In the genomic region with DNA sequence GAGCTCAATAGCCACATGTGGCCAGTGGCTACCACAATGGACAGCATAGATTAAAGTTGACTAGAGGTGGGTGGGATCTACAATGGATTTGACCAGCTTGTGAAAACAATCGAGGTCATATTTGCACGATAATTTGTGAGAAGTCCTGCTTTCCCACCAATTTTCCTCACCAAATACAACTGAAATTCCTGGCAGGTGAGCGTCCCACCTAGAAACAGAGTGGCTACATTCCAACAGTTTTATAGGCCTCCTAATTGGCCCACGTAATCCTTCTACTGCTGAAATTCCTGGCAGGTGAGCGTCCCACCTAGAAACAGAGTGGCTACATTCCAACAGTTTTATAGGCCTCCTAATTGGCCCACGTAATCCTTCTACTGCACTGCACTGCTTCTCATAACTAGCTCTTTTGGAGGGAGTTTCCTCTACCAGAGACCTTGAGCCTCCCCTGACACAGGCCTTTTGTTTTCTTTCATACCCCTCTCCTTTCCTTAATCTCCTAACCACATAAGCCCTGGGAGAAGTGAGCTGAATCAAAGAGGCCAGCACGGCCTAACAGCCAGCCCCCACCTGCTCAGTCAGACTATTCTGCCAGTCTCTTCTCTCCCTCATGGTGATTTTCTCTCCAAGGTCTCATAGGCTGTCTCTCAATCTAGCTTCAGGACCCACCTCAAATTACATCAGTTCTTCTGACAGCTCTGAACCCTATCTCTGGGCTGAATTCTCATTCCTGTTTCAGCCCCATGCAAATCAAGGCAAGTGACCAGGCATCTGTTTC, we compare ENCODE assay signal across 8 cellular contexts.
DNase-seq lines count a peak whose midpoint lies in the region; ATAC-seq lines count a peak whose summit lies in the region.

No MANE protein-coding gene starts in this region.

- peak; percentile 72 for DNase-seq in ELF-1 (ENCODE audit: low read depth, low spot score)
- peak; percentile 68 for DNase-seq in epithelial cell of prostate (ENCODE audit: low read depth, low spot score)
- DNase-seq in activated CD4-positive, alpha-beta memory T cell treated with anti-CD3 and anti-CD28 coated beads for 36 hours = no peak
- no peak for DNase-seq in activated naive CD4-positive, alpha-beta T cell treated with Interleukin-2 at 50 U/mL for 16 hours

- CTCF ChIA-PET in activated CD4-positive, alpha-beta memory T cell treated with anti-CD3 and anti-CD28 coated beads for 36 hours (lab: Charles Lee) = interaction anchor here (1.0 to 2.0 kb wide), 2 partner anchors 9 to 23 kb away, joined by 4 to 13 read pairs; no protein-coding TSS in a partner anchor

- H3K36me3 Mint-ChIP-seq in activated CD4-positive, alpha-beta memory T cell treated with anti-CD3 and anti-CD28 coated beads for 36 hours = no peaks in the 10 kb centered on the region
- H3K36me3 Mint-ChIP-seq in activated T-helper 17 cell treated with anti-CD3 and anti-CD28 coated beads, Interleukin-2, amount 50 U/mL, for 72 hours (ENCODE audit: low read depth) = no peaks in the 10 kb centered on the region

- H3K27ac ChIP-seq in epithelial cell of prostate = peak overlapping the region; percentile 85

- H3K9me3 Mint-ChIP-seq in activated CD4-positive, alpha-beta memory T cell treated with anti-CD3 and anti-CD28 coated beads for 36 hours = peaks cover 4% of the 10 kb centered on the region
- H3K9me3 Mint-ChIP-seq in activated T-helper 17 cell treated with anti-CD3 and anti-CD28 coated beads, Interleukin-2, amount 50 U/mL, for 72 hours = no peaks in the 10 kb centered on the region

- intact Hi-C loops in activated CD4-positive, alpha-beta memory T cell treated with anti-CD3 and anti-CD28 coated beads for 36 hours (cut with micrococcal nuclease) = loop anchor here (5.0 kb wide), 1 partner anchor 182 kb away; a partner anchor contains a TSS

- H3K27ac Mint-ChIP-seq in activated CD4-positive, alpha-beta memory T cell treated with anti-CD3 and anti-CD28 coated beads for 36 hours = no peak overlapping the region
- no peak overlapping the region for H3K27ac Mint-ChIP-seq in activated T-helper 17 cell treated with anti-CD3 and anti-CD28 coated beads, Interleukin-2, amount 50 U/mL, for 72 hours

- POLR2A ChIA-PET in activated CD4-positive, alpha-beta memory T cell treated with anti-CD3 and anti-CD28 coated beads for 36 hours (lab: Charles Lee) = no interaction called here

- H3K4me3 Mint-ChIP-seq in activated CD4-positive, alpha-beta memory T cell treated with anti-CD3 and anti-CD28 coated beads for 36 hours = no peak overlapping the region
- H3K4me3 Mint-ChIP-seq in activated T-helper 17 cell treated with anti-CD3 and anti-CD28 coated beads, Interleukin-2, amount 50 U/mL, for 72 hours = no peak overlapping the region

- H3K27me3 Mint-ChIP-seq in activated CD4-positive, alpha-beta memory T cell treated with anti-CD3 and anti-CD28 coated beads for 36 hours = no peaks in the 10 kb centered on the region
- no peaks in the 10 kb centered on the region for H3K27me3 Mint-ChIP-seq in activated T-helper 17 cell treated with anti-CD3 and anti-CD28 coated beads, Interleukin-2, amount 50 U/mL, for 72 hours

- H3K4me1 Mint-ChIP-seq in activated CD4-positive, alpha-beta memory T cell treated with anti-CD3 and anti-CD28 coated beads for 36 hours (ENCODE audit: low read depth) = peaks cover 28% of the 10 kb centered on the region
- H3K4me1 Mint-ChIP-seq in activated T-helper 17 cell treated with anti-CD3 and anti-CD28 coated beads, Interleukin-2, amount 50 U/mL, for 72 hours = peaks cover 11% of the 10 kb centered on the region

- peak; percentile 40 for ATAC-seq in GM21390 (IDR thresholded peaks at IDR 0.05; ENCODE audit: unreplicated experiment)
- peak; percentile 57 for ATAC-seq in HG03520 (IDR thresholded peaks at IDR 0.05; ENCODE audit: unreplicated experiment)
- ATAC-seq in activated T-helper 17 cell treated with anti-CD3 and anti-CD28 coated beads, Interleukin-2, amount 50 U/mL, for 72 hours (replicated peaks) = no peak
- ATAC-seq in HG02970 (IDR thresholded peaks at IDR 0.05; ENCODE audit: low FRiP score, unreplicated experiment) = no peak

Comparison
In these comparisons a context has a peak if more than half of its experiments do, and no peak if none do; other contexts are left out.
1. DNase-seq: peak in ELF-1 (single experiment) and epithelial cell of prostate (single experiment); none in activated CD4-positive, alpha-beta memory T cell treated with anti-CD3 and anti-CD28 coated beads for 36 hours (single experiment) and activated naive CD4-positive, alpha-beta T cell treated with Interleukin-2 at 50 U/mL for 16 hours (single experiment).
2. ATAC-seq: peak in GM21390 (single experiment) and HG03520 (single experiment); none in activated T-helper 17 cell treated with anti-CD3 and anti-CD28 coated beads, Interleukin-2, amount 50 U/mL, for 72 hours (single experiment) and HG02970 (single experiment).